Comparison of ENCODE assay signal across 11 cellular contexts in genomic region chr4:104489731-104490095, GRCh38. TPM values are rescaled to one million over a fixed set of nuclear protein-coding genes. Genes with fewer than 3 reads are reported as not detected.
A peak's percentile ranks its signal among the peaks of the same experiment; 100 is the strongest.
DNase-seq lines count a peak whose midpoint lies in the region; ATAC-seq and TF ChIP-seq lines count a peak whose summit lies in the region.
"Had no signal": no experiment of that assay in that cellular context is flagged by ENCODE, and none has a peak within 500 bp of the region (broad histone marks: within the 10 kb centered on the region; RNA-seq: fewer than 3 reads in every experiment).

No MANE protein-coding gene starts in this region.

- H2AFZ ChIP-seq in hepatocyte, result no peak overlapping the region

- peaks cover 50% of the 10 kb centered on the region for H3K27me3 Mint-ChIP-seq in activated naive CD4-positive, alpha-beta T cell treated with anti-CD3 and anti-CD28 coated beads, Interleukin-2, amount 10 ng/mL, durations not matched to agents 7 days and 5 days

- H3K9me2 ChIP-seq in hepatocyte (replicated peaks; ENCODE audit: insufficient read depth), result no peaks in the 10 kb centered on the region

- H3K9me3 ChIP-seq in hepatocyte (ENCODE audit: low read depth) (no peaks in the 10 kb centered on the region), tibial artery (no peaks in the 10 kb centered on the region), aorta (ENCODE audit: control insufficient read depth, low read length) (no peaks in the 10 kb centered on the region)
- H3K9me3 ChIP-seq: BLaER1 had no signal

- ATAC-seq in GM21423 (IDR thresholded peaks at IDR 0.05; ENCODE audit: unreplicated experiment) (peak; percentile 26), HG03354 (IDR thresholded peaks at IDR 0.05; ENCODE audit: poor library complexity, severe bottlenecking, unreplicated experiment) (peak; percentile 31), aorta (ENCODE audit: low FRiP score) (no peak)

- H3K4me1 ChIP-seq in hepatocyte (ENCODE audit: insufficient read depth) (peaks cover 5% of the 10 kb centered on the region), tibial artery (peaks cover 0 to 17% (median 7%) of the 10 kb centered on the region in 4 donors), aorta (ENCODE audit: control insufficient read depth in 1 of 2, insufficient read depth in 2 of 2, low read length in 2 of 2) (no peaks in the 10 kb centered on the region)

- CTCF ChIA-PET in activated naive CD4-positive, alpha-beta T cell treated with anti-CD3 and anti-CD28 coated beads, Interleukin-2, amount 10 ng/mL, durations not matched to agents 7 days and 5 days (lab: Charles Lee), result no interaction called here

- intact Hi-C loops in tibial artery (cut with DNase I; ENCODE audit: low total_unique reads), result no loop called here
- intact Hi-C loops in aorta (cut with DNase I), result no loop called here

- H3K4me1 Mint-ChIP-seq in activated naive CD4-positive, alpha-beta T cell treated with anti-CD3 and anti-CD28 coated beads, Interleukin-2, amount 10 ng/mL, durations not matched to agents 7 days and 5 days, result peaks cover 23% of the 10 kb centered on the region

- no peaks in the 10 kb centered on the region for H3K36me3 ChIP-seq in hepatocyte (replicated peaks; ENCODE audit: insufficient read depth, low read depth)
- H3K36me3 ChIP-seq in tibial artery, result no peaks in the 10 kb centered on the region
- no peaks in the 10 kb centered on the region for H3K36me3 ChIP-seq in aorta (ENCODE audit: control insufficient read depth in 1 of 2, insufficient read depth in 2 of 2, low read length in 1 of 2)
- H3K36me3 ChIP-seq: BLaER1 had no signal

- peak overlapping the region; percentile 75 for H3K4me3 ChIP-seq in GM12865 (ENCODE audit: low read depth, low read length)
- no peak overlapping the region for H3K4me3 ChIP-seq in hepatocyte
- H3K4me3 ChIP-seq in tibial artery, result no peak overlapping the region
- H3K4me3 ChIP-seq in aorta (ENCODE audit: low read length in 2 of 2), result no peak overlapping the region
- H3K4me3 ChIP-seq: BLaER1, lung had no signal

- TF ChIP-seq CTCF in GM12865 (IDR thresholded peaks at IDR 0.05; ENCODE audit: insufficient read depth, low read depth, low read length, missing control alignments), result no peak
- TF ChIP-seq CTCF in hepatocyte (IDR thresholded peaks at IDR 0.05; ENCODE audit: poor library complexity), result no peak
- TF ChIP-seq CTCF in tibial artery (IDR thresholded peaks at IDR 0.05), result no peak

- peaks cover 32% of the 10 kb centered on the region for H3K79me2 ChIP-seq in hepatocyte

- H3K4me2 ChIP-seq in hepatocyte, result peak overlapping the region; percentile 90
- H3K4me2 ChIP-seq: BLaER1 had no signal

- H3K4me3 Mint-ChIP-seq in activated naive CD4-positive, alpha-beta T cell treated with anti-CD3 and anti-CD28 coated beads, Interleukin-2, amount 10 ng/mL, durations not matched to agents 7 days and 5 days, result no peak overlapping the region

- H3K27me3 ChIP-seq in hepatocyte (no peaks in the 10 kb centered on the region), tibial artery (no peaks in the 10 kb centered on the region), aorta (ENCODE audit: control insufficient read depth in 1 of 2, insufficient read depth in 2 of 2, low read length in 1 of 2) (peaks cover 0 to 2% of the 10 kb centered on the region in 2 donors)
- H3K27me3 ChIP-seq: BLaER1 had no signal

- no peaks in the 10 kb centered on the region for H4K20me1 ChIP-seq in hepatocyte (ENCODE audit: insufficient read depth, poor library complexity, severe bottlenecking)
- H4K20me1 ChIP-seq: BLaER1 had no signal

- H3K9me3 Mint-ChIP-seq in activated naive CD4-positive, alpha-beta T cell treated with anti-CD3 and anti-CD28 coated beads, Interleukin-2, amount 10 ng/mL, durations not matched to agents 7 days and 5 days, result no peaks in the 10 kb centered on the region

- H3K36me3 Mint-ChIP-seq in activated naive CD4-positive, alpha-beta T cell treated with anti-CD3 and anti-CD28 coated beads, Interleukin-2, amount 10 ng/mL, durations not matched to agents 7 days and 5 days, result no peaks in the 10 kb centered on the region

- no peak overlapping the region for H3K27ac Mint-ChIP-seq in activated naive CD4-positive, alpha-beta T cell treated with anti-CD3 and anti-CD28 coated beads, Interleukin-2, amount 10 ng/mL, durations not matched to agents 7 days and 5 days

- peak; percentile 56 for DNase-seq in GM12865 (ENCODE audit: low read depth)
- DNase-seq in hepatocyte (ENCODE audit: low spot score), result no peak
- no peak for DNase-seq in tibial artery
- DNase-seq in activated naive CD4-positive, alpha-beta T cell treated with anti-CD3 and anti-CD28 coated beads, Interleukin-2, amount 10 ng/mL, durations not matched to agents 7 days and 5 days, result no peak
- DNase-seq in aorta, result no peak
- no peak for DNase-seq in NCI-H1417 treated with DMSO at 0.1 percent for 48 hours (lab: John Stamatoyannopoulos, UW)
- DNase-seq: activated CD8-positive, alpha-beta memory T cell treated with anti-CD3 and anti-CD28 coated beads for 24 hours had no signal

- H3K27ac ChIP-seq in hepatocyte, result no peak overlapping the region
- H3K27ac ChIP-seq in tibial artery, result no peak overlapping the region
- no peak overlapping the region for H3K27ac ChIP-seq in aorta (ENCODE audit: low read depth in 1 of 2, low read length in 2 of 2)
- H3K27ac ChIP-seq: BLaER1 had no signal

RNA-seq across cellular contexts. Expression of gene CXXC4, which starts 5.0 kb away (rescaled TPM):
- 9.2 and 14.9 TPM in 2 replicates for total RNA-seq in hepatocyte
- 2.6 and 2.8 TPM in 2 replicates for polyA plus RNA-seq in hepatocyte
- under 1 TPM; 0.71 to 0.93 TPM for total RNA-seq in aorta
- polyA plus RNA-seq in aorta, result under 1 TPM; 0.20 to 0.50 TPM
